1 cellular context compared by ENCODE assay signal in the genomic region with DNA sequence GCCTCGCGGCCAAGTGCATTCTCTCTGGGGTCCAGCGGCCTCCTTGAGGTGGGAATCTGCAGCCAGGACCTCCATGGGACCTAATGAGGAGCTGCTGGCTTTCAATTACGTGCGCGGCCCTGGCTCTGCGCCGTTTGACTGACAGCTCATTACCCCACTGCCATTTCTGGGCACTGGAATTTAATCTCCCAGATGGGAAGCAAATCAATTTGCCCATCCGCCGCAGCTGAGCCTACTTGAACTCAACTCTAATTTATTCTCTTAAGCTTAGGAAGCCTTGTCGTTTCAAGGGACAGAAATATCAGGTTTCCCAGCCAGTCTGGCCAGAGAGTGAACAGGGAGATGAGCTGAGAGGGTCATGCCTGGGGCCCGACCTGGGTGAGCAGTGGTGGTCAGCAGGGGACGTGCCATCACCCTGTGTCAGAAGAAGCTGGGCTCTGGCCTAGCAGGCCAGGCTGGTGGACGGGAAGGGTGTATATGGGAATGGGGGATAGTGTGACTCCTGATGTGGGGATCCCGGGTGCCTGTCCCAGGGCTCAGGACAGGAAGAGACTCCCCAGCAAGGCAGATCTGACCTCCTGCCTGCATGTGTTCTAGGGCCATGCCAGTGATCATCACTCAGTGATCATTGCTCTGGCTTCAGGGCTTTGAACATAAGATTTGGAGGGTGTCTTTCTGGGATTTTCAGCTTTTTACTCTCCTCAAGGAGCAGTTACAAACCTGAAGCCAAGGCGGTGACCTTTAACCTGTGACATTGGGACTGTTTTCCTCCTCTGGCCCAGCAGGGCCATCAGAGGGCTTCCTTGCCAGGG.
TF ChIP-seq lines count a peak whose summit lies in the region.

No MANE protein-coding gene starts in this region.

TF ChIP-seq in GM12891, 5 proteins besides CTCF, POLR2A, EP300 and RAD21:
- TF ChIP-seq SPI1 (IDR thresholded peaks at IDR 0.05; ENCODE audit: low read depth, low read length) (no peak), PAX5 (IDR thresholded peaks at IDR 0.05; ENCODE audit: insufficient read depth, low read length, severe bottlenecking) (no peak), POLR2AphosphoS5 (IDR thresholded peaks at IDR 0.05; ENCODE audit: low read depth, low read length) (no peak), TAF1 (IDR thresholded peaks at IDR 0.05; ENCODE audit: low read depth, low read length) (no peak), POU2F2 (IDR thresholded peaks at IDR 0.05; ENCODE audit: low read depth, low read length) (no peak)
